14 cellular contexts compared by ENCODE assay signal in genomic region chr22:48371391-48371790, GRCh38.
"Had no signal": no experiment of that assay in that cellular context is flagged by ENCODE, and none has a peak within 500 bp of the region (broad histone marks: within the 10 kb centered on the region; RNA-seq: fewer than 3 reads in every experiment).

No MANE protein-coding gene starts in this region.

- DNase-seq: dermis blood vessel endothelial cell; erythroblast; foreskin keratinocyte; left colon; naive thymus-derived CD4-positive, alpha-beta T cell; nephron progenitor cell; small intestine; stimulated activated CD4-positive, alpha-beta T cell treated with anti-CD3 and anti-CD28 coated beads, Interleukin-2, amount 100 ng/mL, for 48 hours; stimulated activated naive CD4-positive, alpha-beta T cell treated with Interleukin-2 at 50 U/mL for 16 hours; thyroid gland; upper lobe of left lung; uterus had no signal

- ATAC-seq: foreskin keratinocyte; left colon; naive thymus-derived CD4-positive, alpha-beta T cell had no signal

- H3K27ac ChIP-seq: foreskin keratinocyte, right atrium auricular region, suprapubic skin, thyroid gland, upper lobe of left lung, uterus had no signal

- H3K36me3 ChIP-seq: right atrium auricular region, suprapubic skin, thyroid gland, upper lobe of left lung, uterus had no signal

- H3K4me1 ChIP-seq: foreskin keratinocyte, right atrium auricular region, thyroid gland, uterus had no signal

- H3K27me3 ChIP-seq: foreskin keratinocyte, right atrium auricular region, thyroid gland, upper lobe of left lung, uterus had no signal

- H3K9me3 ChIP-seq: right atrium auricular region, suprapubic skin, thyroid gland, upper lobe of left lung, uterus had no signal

- H3K4me3 ChIP-seq: right atrium auricular region, suprapubic skin, thyroid gland, upper lobe of left lung, uterus had no signal
